ENCODE assay signal across 16 cellular contexts in genomic region chr6:113719545-113719944, GRCh38.
A peak's percentile ranks its signal among the peaks of the same experiment; 100 is the strongest.
DNase-seq lines count a peak whose midpoint lies in the region; TF ChIP-seq lines count a peak whose summit lies in the region.
"Had no signal": no experiment of that assay in that cellular context is flagged by ENCODE, and none has a peak within 500 bp of the region (broad histone marks: within the 10 kb centered on the region; RNA-seq: fewer than 3 reads in every experiment).

No MANE protein-coding gene starts in this region.

- no peaks in the 10 kb centered on the region for H3K36me3 ChIP-seq in stomach
- H3K36me3 ChIP-seq: heart left ventricle, suprapubic skin had no signal

- intact Hi-C loops in stomach (cut with DNase I; ENCODE audit: low total_unique reads): no loop called here

- TF ChIP-seq POLR2A in stomach (IDR thresholded peaks at IDR 0.05): no peak

- H3K27ac ChIP-seq in stomach: no peak overlapping the region
- H3K27ac ChIP-seq: heart left ventricle, suprapubic skin had no signal

- DNase-seq in AG08396 (ENCODE audit: low spot score): peak; percentile 18
- DNase-seq in H4 (ENCODE audit: low spot score): peak; percentile 10
- DNase-seq in astrocyte of the hippocampus (ENCODE audit: low read depth, low spot score): peak; percentile 11
- DNase-seq in fibroblast of pulmonary artery (ENCODE audit: low read depth): peak; percentile 55
- no peak for DNase-seq in NCI-H1048 (lab: John Stamatoyannopoulos, UW)
- DNase-seq in stomach: no peak
- no peak for DNase-seq in LoVo (ENCODE audit: low spot score)
- no peak for DNase-seq in NCI-H1436 (lab: John Stamatoyannopoulos, UW)
- DNase-seq: activated CD4-positive, alpha-beta T cell treated with anti-CD3 and anti-CD28 coated beads, Interleukin-2, amount 10 ng/mL, durations not matched to agents 7 days and 5 days; activated naive CD8-positive, alpha-beta T cell treated with anti-CD3 and anti-CD28 coated beads, Interleukin-2, amount 10 ng/mL, durations not matched to agents 7 days and 5 days; caudate nucleus; H7; heart left ventricle; NCI-H2029 treated with DMSO at 0.1 percent for 48 hours; NCI-H510A had no signal

- no peaks in the 10 kb centered on the region for H3K9me3 ChIP-seq in stomach
- H3K9me3 ChIP-seq: heart left ventricle, suprapubic skin had no signal

- 95 to 98% (median 96%) methylated on average over 3 to 4 of the region's 4 CpGs for WGBS in stomach, 5 donors

- TF ChIP-seq EP300 in stomach (IDR thresholded peaks at IDR 0.05): no peak

- no peaks in the 10 kb centered on the region for H3K27me3 ChIP-seq in stomach
- H3K27me3 ChIP-seq: heart left ventricle, suprapubic skin had no signal

- H3K4me3 ChIP-seq in fibroblast of pulmonary artery (replicated peaks; ENCODE audit: low read depth, low read length) (no peak overlapping the region), stomach (no peak overlapping the region)
- H3K4me3 ChIP-seq: heart left ventricle, suprapubic skin had no signal

- no peak for TF ChIP-seq CTCF in fibroblast of pulmonary artery (IDR thresholded peaks at IDR 0.05; ENCODE audit: low read length, missing control alignments)
- no peak for TF ChIP-seq CTCF in stomach (IDR thresholded peaks at IDR 0.05)

- H3K4me1 ChIP-seq in stomach: peaks cover 0 to 6% (median 0%) of the 10 kb centered on the region in 4 donors
- H3K4me1 ChIP-seq: suprapubic skin had no signal

Comparison
In these comparisons a context has a peak if more than half of its experiments do, and no peak if none do; other contexts are left out.
1. DNase-seq: peak in AG08396 (single experiment), H4 (single experiment), astrocyte of the hippocampus (single experiment) and fibroblast of pulmonary artery (single experiment); none in NCI-H1048 (single experiment), stomach (single experiment), LoVo (single experiment) and NCI-H1436 (single experiment).